ENCODE assay signal across 16 cellular contexts in genomic region chr17:75914643-75915265, GRCh38.
"Had no signal": no experiment of that assay in that cellular context is flagged by ENCODE, and none has a peak within 500 bp of the region (broad histone marks: within the 10 kb centered on the region; RNA-seq: fewer than 3 reads in every experiment).

No MANE protein-coding gene starts in this region.

- H3K4me3 ChIP-seq: heart left ventricle, lower lobe of right lung, tibial nerve, vagina had no signal

- H3K4me3 Mint-ChIP-seq: activated naive CD4-positive, alpha-beta T cell treated with anti-CD3 and anti-CD28 coated beads, Interleukin-2, amount 50 U/mL, for 24 hours; naive thymus-derived CD4-positive, alpha-beta T cell; stimulated activated naive B cell treated with anti-CD40 and anti-IgM and Interleukin-4, amounts not matched to agents 10 μg/mL and 1 μg/mL and 100 μg/mL, for 72 hours had no signal

- H3K9me3 Mint-ChIP-seq: activated naive CD4-positive, alpha-beta T cell treated with anti-CD3 and anti-CD28 coated beads, Interleukin-2, amount 50 U/mL, for 24 hours; naive thymus-derived CD4-positive, alpha-beta T cell; stimulated activated naive B cell treated with anti-CD40 and anti-IgM and Interleukin-4, amounts not matched to agents 10 μg/mL and 1 μg/mL and 100 μg/mL, for 72 hours had no signal

- H3K36me3 ChIP-seq: brain microvascular endothelial cell, neutrophil, vagina had no signal

- H3K27ac Mint-ChIP-seq: activated naive CD4-positive, alpha-beta T cell treated with anti-CD3 and anti-CD28 coated beads, Interleukin-2, amount 50 U/mL, for 24 hours; naive thymus-derived CD4-positive, alpha-beta T cell; stimulated activated naive B cell treated with anti-CD40 and anti-IgM and Interleukin-4, amounts not matched to agents 10 μg/mL and 1 μg/mL and 100 μg/mL, for 72 hours had no signal

- DNase-seq: activated T-cell treated with anti-CD3 and anti-CD28 coated beads, Interleukin-2, amount 50 U/mL, for 1 hour; amygdala; brain microvascular endothelial cell; foreskin keratinocyte; heart left ventricle; kidney glomerular epithelial cell; lower lobe of right lung; naive thymus-derived CD4-positive, alpha-beta T cell; posterior cingulate gyrus; right cardiac atrium; stimulated activated naive B cell treated with anti-CD40 and anti-IgM and Interleukin-4, amounts not matched to agents 10 μg/mL and 1 μg/mL and 100 μg/mL, for 72 hours had no signal

- ATAC-seq: activated CD4-positive, CD25-positive, alpha-beta regulatory T cell treated with anti-CD3 and anti-CD28 coated beads, Interleukin-2, amount 50 U/mL, for 24 hours; foreskin keratinocyte; heart left ventricle; lower lobe of right lung; naive thymus-derived CD4-positive, alpha-beta T cell; right cardiac atrium; stimulated activated naive B cell treated with anti-CD40 and anti-IgM and Interleukin-4, amounts not matched to agents 10 μg/mL and 1 μg/mL and 100 μg/mL, for 72 hours had no signal

- H3K9me3 ChIP-seq: heart left ventricle, lower lobe of right lung, neutrophil, tibial nerve, vagina had no signal

- H3K27ac ChIP-seq: brain microvascular endothelial cell, foreskin keratinocyte, heart left ventricle, lower lobe of right lung, neutrophil, tibial nerve, vagina had no signal

- H3K27me3 Mint-ChIP-seq: activated naive CD4-positive, alpha-beta T cell treated with anti-CD3 and anti-CD28 coated beads, Interleukin-2, amount 50 U/mL, for 24 hours; naive thymus-derived CD4-positive, alpha-beta T cell; stimulated activated naive B cell treated with anti-CD40 and anti-IgM and Interleukin-4, amounts not matched to agents 10 μg/mL and 1 μg/mL and 100 μg/mL, for 72 hours had no signal

- H3K27me3 ChIP-seq: brain microvascular endothelial cell, foreskin keratinocyte, heart left ventricle, neutrophil, tibial nerve, vagina had no signal
